ENCODE assay signal across 1 cellular context in genomic region chr2:227479865-227480475, GRCh38.
TF ChIP-seq lines count a peak whose summit lies in the region.

No MANE protein-coding gene starts in this region.

TF ChIP-seq in HEK293, 187 proteins besides CTCF, POLR2A, EP300 and RAD21 (continued from another document):
- TF ChIP-seq ZNF112 (tag by site-specific recombination; IDR thresholded peaks at IDR 0.05): no peak
- no peak for TF ChIP-seq ZNF148 (tag by site-specific recombination; IDR thresholded peaks at IDR 0.05; ENCODE audit: borderline replicate concordance)
- no peak for TF ChIP-seq ZNF639 (tag by site-specific recombination; IDR thresholded peaks at IDR 0.05)
- peak; percentile 40; the same call in 1 of the 2 replicates for TF ChIP-seq IKZF3 (tag by site-specific recombination; IDR thresholded peaks at IDR 0.05)
- no peak for TF ChIP-seq ZFP69B (tag by site-specific recombination; IDR thresholded peaks at IDR 0.05)
- TF ChIP-seq SETDB1 (IDR thresholded peaks at IDR 0.05; ENCODE audit: insufficient read length, low read length): no peak
- peak; percentile 37; the same call in 1 of the 2 replicates for TF ChIP-seq PRDM1 (tag by site-specific recombination; IDR thresholded peaks at IDR 0.05)
- TF ChIP-seq ZNF654 (tag by site-specific recombination; IDR thresholded peaks at IDR 0.05; ENCODE audit: low read depth): peak; percentile 36; the same call in 1 of the 2 replicates
- TF ChIP-seq ZNF174 (tag by site-specific recombination; IDR thresholded peaks at IDR 0.05): no peak
- no peak for TF ChIP-seq SALL2 (tag by site-specific recombination; IDR thresholded peaks at IDR 0.05; ENCODE audit: borderline replicate concordance)
- TF ChIP-seq ZNF10 (tag by site-specific recombination; IDR thresholded peaks at IDR 0.05): no peak
- no peak for TF ChIP-seq ZBTB17 (tag by site-specific recombination; IDR thresholded peaks at IDR 0.05)
- no peak for TF ChIP-seq ZFP37 (tag by site-specific recombination; IDR thresholded peaks at IDR 0.05)
- no peak for TF ChIP-seq ZEB2 (tag by site-specific recombination; IDR thresholded peaks at IDR 0.05)
- TF ChIP-seq KLF7 (tag by site-specific recombination; IDR thresholded peaks at IDR 0.05; ENCODE audit: borderline replicate concordance): no peak
